ENCODE assay signal across 8 cellular contexts in genomic region chr7:37732253-37732652, GRCh38. TPM values are rescaled to one million over a fixed set of nuclear protein-coding genes. Genes with fewer than 3 reads are reported as not detected.
DNase-seq lines count a peak whose midpoint lies in the region; ATAC-seq, FAIRE-seq and TF ChIP-seq lines count a peak whose summit lies in the region.
"Had no signal": no experiment of that assay in that cellular context is flagged by ENCODE, and none has a peak within 500 bp of the region (broad histone marks: within the 10 kb centered on the region; RNA-seq: fewer than 3 reads in every experiment).

No MANE protein-coding gene starts in this region.

- no peaks in the 10 kb centered on the region for H3K36me3 Mint-ChIP-seq in activated naive CD8-positive, alpha-beta T cell treated with anti-CD3 and anti-CD28 coated beads for 36 hours

- no peak overlapping the region for H3K4me3 ChIP-seq in kidney (ENCODE audit: low read length in 2 of 2)

- H3K4me1 ChIP-seq in kidney (ENCODE audit: control insufficient read depth in 1 of 2, insufficient read depth in 1 of 2, low read depth in 1 of 2, low read length in 2 of 2) = no peaks in the 10 kb centered on the region

- no peak overlapping the region for H3K27ac Mint-ChIP-seq in activated naive CD8-positive, alpha-beta T cell treated with anti-CD3 and anti-CD28 coated beads for 36 hours

- no peak overlapping the region for H3K9ac ChIP-seq in kidney (ENCODE audit: low read length in 2 of 2)

- peak; percentile 79 for ATAC-seq in GM21515 (IDR thresholded peaks at IDR 0.05; ENCODE audit: unreplicated experiment)
- no peak for ATAC-seq in GM21737 (IDR thresholded peaks at IDR 0.05; ENCODE audit: unreplicated experiment)

- TF ChIP-seq CTCF in GM12873 (IDR thresholded peaks at IDR 0.05; ENCODE audit: insufficient read depth, low read depth, low read length, missing control alignments) = peak; percentile 82
- TF ChIP-seq CTCF in kidney (IDR thresholded peaks at IDR 0.05; ENCODE audit: borderline replicate concordance, extremely low read depth, insufficient read depth) = peak; percentile 22

- intact Hi-C loops in kidney (cut with DNase I) = no loop called here

- H3K27me3 Mint-ChIP-seq in activated naive CD8-positive, alpha-beta T cell treated with anti-CD3 and anti-CD28 coated beads for 36 hours = peaks cover 9% of the 10 kb centered on the region

- no peaks in the 10 kb centered on the region for H3K9me3 ChIP-seq in kidney (ENCODE audit: control insufficient read depth in 1 of 2, low read length in 2 of 2)

- H3K4me3 Mint-ChIP-seq in activated naive CD8-positive, alpha-beta T cell treated with anti-CD3 and anti-CD28 coated beads for 36 hours = no peak overlapping the region

- no peaks in the 10 kb centered on the region for H3K9me3 Mint-ChIP-seq in activated naive CD8-positive, alpha-beta T cell treated with anti-CD3 and anti-CD28 coated beads for 36 hours

- no peaks in the 10 kb centered on the region for H3K36me3 ChIP-seq in kidney (ENCODE audit: control insufficient read depth in 1 of 2, insufficient read depth in 2 of 2, low read length in 2 of 2)

- H3K27ac ChIP-seq in kidney (ENCODE audit: low read depth in 2 of 2, low read length in 2 of 2) = no peak overlapping the region

- DNase-seq in Kasumi-1 (lab: John Stamatoyannopoulos, UW) (peak; percentile 89 to 94), kidney (no peak), ureter (ENCODE audit: low spot score) (peak; percentile 49)
- DNase-seq in activated naive CD8-positive, alpha-beta T cell treated with anti-CD3 and anti-CD28 coated beads for 36 hours = peak; percentile 32

- FAIRE-seq in kidney (lab: Jason Lieb, UNC) = no peak

- no peaks in the 10 kb centered on the region for H3K4me1 Mint-ChIP-seq in activated naive CD8-positive, alpha-beta T cell treated with anti-CD3 and anti-CD28 coated beads for 36 hours

RNA-seq across cellular contexts. Expression of gene GPR141, which starts 48.7 kb away (rescaled TPM):
- not detected for total RNA-seq in activated naive CD8-positive, alpha-beta T cell treated with anti-CD3 and anti-CD28 coated beads for 36 hours
- 3.3 TPM for total RNA-seq in kidney
- polyA plus RNA-seq in kidney (ENCODE audit: insufficient read depth, low read depth, low replicate concordance) = not detected
- total RNA-seq in ureter = 0.81 TPM
- total RNA-seq: T-helper 1 cell treated with Interleukin-12 subunit alpha and Interleukin-12 subunit beta and Interleukin-4 antibody, amounts not matched to agents 30 ng/mL and 1 ng/mL, for 36 hours had no signal
